Comparison of ENCODE assay signal across 9 cellular contexts in genomic region chr9:121282309-121283071, GRCh38. TPM values are rescaled to one million over a fixed set of nuclear protein-coding genes. Genes with fewer than 3 reads are reported as not detected.
DNase-seq lines count a peak whose midpoint lies in the region; ATAC-seq and TF ChIP-seq lines count a peak whose summit lies in the region.
"Had no signal": no experiment of that assay in that cellular context is flagged by ENCODE, and none has a peak within 500 bp of the region (broad histone marks: within the 10 kb centered on the region; RNA-seq: fewer than 3 reads in every experiment).

No MANE protein-coding gene starts in this region.

- DNase-seq in NCI-H2029 (lab: John Stamatoyannopoulos, UW) (peak; percentile 67), NCI-H2029 treated with DMSO at 0.1 percent for 48 hours (lab: John Stamatoyannopoulos, UW) (no peak), coronary artery (ENCODE audit: low spot score) (peak; percentile 86), mesothelial cell of epicardium (ENCODE audit: low spot score in 2 of 2, unreplicated experiment in 2 of 2) (no peak), D341Med (ENCODE audit: low spot score) (no peak), HPDE6-E6E7 (ENCODE audit: extremely low spot score) (no peak)
- DNase-seq: stimulated activated CD4-positive, alpha-beta T cell treated with anti-CD3 and anti-CD28 coated beads, Interleukin-4, amount 100 ng/mL, for 4 hours had no signal

- TF ChIP-seq CTCF in coronary artery (IDR thresholded peaks at IDR 0.05) (no peak), mesothelial cell of epicardium (IDR thresholded peaks at IDR 0.05; ENCODE audit: unreplicated experiment) (no peak)

- ATAC-seq in GM18519 (IDR thresholded peaks at IDR 0.05; ENCODE audit: low FRiP score, unreplicated experiment) = no peak

- H3K4me3 ChIP-seq in coronary artery (peak overlapping the region; percentile 45), urinary bladder (ENCODE audit: low read depth, low read length) (no peak overlapping the region)

- peaks cover 3% of the 10 kb centered on the region for H3K36me3 Mint-ChIP-seq in mesothelial cell of epicardium

- H3K4me1 Mint-ChIP-seq in mesothelial cell of epicardium = peaks cover 65% of the 10 kb centered on the region

- 22% methylated on average over 13 of the region's 13 CpGs for WGBS in urinary bladder

- H3K27ac Mint-ChIP-seq in mesothelial cell of epicardium = peak overlapping the region; percentile 80

- H3K4me1 ChIP-seq in urinary bladder (ENCODE audit: insufficient read depth) = peaks cover 4% of the 10 kb centered on the region

- no peaks in the 10 kb centered on the region for H3K36me3 ChIP-seq in urinary bladder (ENCODE audit: insufficient read depth)

- no peak overlapping the region for H3K4me3 Mint-ChIP-seq in mesothelial cell of epicardium

- H3K27me3 Mint-ChIP-seq in mesothelial cell of epicardium (ENCODE audit: low read depth) = no peaks in the 10 kb centered on the region

- H3K9me3 Mint-ChIP-seq in mesothelial cell of epicardium = no peaks in the 10 kb centered on the region

- H3K27ac ChIP-seq in coronary artery = peak overlapping the region; percentile 97 to 99
- H3K27ac ChIP-seq in urinary bladder (ENCODE audit: low read depth) = peak overlapping the region; percentile 94

RNA-seq across cellular contexts. Expression of gene GSN, which starts 14.5 kb away (rescaled TPM):
- total RNA-seq in mesothelial cell of epicardium (106 to 114 TPM (median 109 TPM) in 3 replicates), urinary bladder (405 TPM)
- polyA plus RNA-seq in urinary bladder = 2,591 TPM

Comparison
In these comparisons a context has a peak if more than half of its experiments do, and no peak if none do; other contexts are left out.
1. DNase-seq: peak in NCI-H2029 (single experiment) and coronary artery (single experiment); none in NCI-H2029 treated with DMSO at 0.1 percent for 48 hours (single experiment), mesothelial cell of epicardium (0 of 2), D341Med (single experiment) and HPDE6-E6E7 (single experiment).